Comparison of ENCODE assay signal across 8 cellular contexts in genomic region chr19:14496029-14496848, GRCh38. TPM values are rescaled to one million over a fixed set of nuclear protein-coding genes. Genes with fewer than 3 reads are reported as not detected.
A peak's percentile ranks its signal among the peaks of the same experiment; 100 is the strongest.
DNase-seq lines count a peak whose midpoint lies in the region; ATAC-seq, FAIRE-seq and TF ChIP-seq lines count a peak whose summit lies in the region.

Gene GIPC1 (minus strand): TSS chr19:14496127. CDS start chr19:14482976, 13,151 bp downstream.

- in situ Hi-C loops in HepG2 (cut with HindIII; ENCODE audit: extremely low pct_ligation_motif_present, low pct_unique_long_range_greater_than_20kb), result no loop called here

- H3K27ac Mint-ChIP-seq in activated CD8-positive, alpha-beta T cell treated with anti-CD3 and anti-CD28 coated beads for 36 hours, result peak within 1 kb of the TSS; percentile 49

- no TSS peak for BruUV-seq in HepG2 (replicated peaks; lab: Mats Ljungman, UMichigan)

- no peak for TF ChIP-seq CTCF in activated CD8-positive, alpha-beta T cell treated with anti-CD3 and anti-CD28 coated beads for 36 hours (IDR thresholded peaks at IDR 0.05)
- TF ChIP-seq CTCF in HepG2 (CRISPR knock-in tag; IDR thresholded peaks at IDR 0.05), result no peak

- peak within 1 kb of the TSS; percentile 97 for H3K4me2 ChIP-seq in HepG2 (ENCODE audit: low read depth, low read length)

- 0 out of 2 replicates have a peak, but pooled peaks have one; percentile 44 for TF ChIP-seq RAD21 in HepG2 (CRISPR knock-in tag; IDR thresholded peaks at IDR 0.05)

- POLR2A ChIA-PET in activated CD8-positive, alpha-beta T cell treated with anti-CD3 and anti-CD28 coated beads for 36 hours (lab: Charles Lee), result interaction anchor here (1.5 to 2.6 kb wide), 3 partner anchors 17 to 76 kb away, joined by 5 to 7 read pairs (median 5); partner anchors contain the start of gene DDX39A
- POLR2A ChIA-PET in HepG2 (lab: Yijun Ruan, JAX), result interaction anchor here (0.9 to 8.5 kb wide), 5 partner anchors 16 to 76 kb away, joined by 3 to 123 read pairs (median 6); partner anchors contain the start of gene DNAJB1

- intact Hi-C loops in activated CD8-positive, alpha-beta T cell treated with anti-CD3 and anti-CD28 coated beads for 36 hours (cut with micrococcal nuclease), result no loop called here
- intact Hi-C loops in HepG2 (cut with micrococcal nuclease; ENCODE audit: unreplicated experiment), result no loop called here

- peaks cover 13% of the 10 kb centered on the region for H3K79me2 ChIP-seq in HepG2 (ENCODE audit: insufficient read depth, low read length)

- TF ChIP-seq POLR2A in HepG2 (IDR thresholded peaks at IDR 0.05; ENCODE audit: insufficient read depth in 1 of 2, low read depth in 2 of 2, low read length in 2 of 2), result peak in 1 of 2 experiments; percentile 34; a peak in 1 of 4 replicates

- ATAC-seq in GM18511 (IDR thresholded peaks at IDR 0.05; ENCODE audit: unreplicated experiment), result peak; percentile 76
- peak; percentile 90 for ATAC-seq in activated CD8-positive, alpha-beta T cell treated with anti-CD3 and anti-CD28 coated beads for 36 hours
- ATAC-seq in HepG2, result peak; percentile 85
- ATAC-seq in HG02970 (IDR thresholded peaks at IDR 0.05; ENCODE audit: low FRiP score, unreplicated experiment), result no peak

- H3K9me3 ChIP-seq in duodenal mucosa (ENCODE audit: control insufficient read depth in 1 of 2, low read length in 2 of 2) (no peaks in the 10 kb centered on the region), HepG2 (ENCODE audit: low read length) (no peaks in the 10 kb centered on the region)

- H3K27ac ChIP-seq in duodenal mucosa (ENCODE audit: low read depth, low read length) (peak within 1 kb of the TSS; percentile 67), HepG2 (ENCODE audit: extremely low read length, insufficient read depth, low read length) (peak within 1 kb of the TSS; percentile 45)

- CTCF ChIA-PET in activated CD8-positive, alpha-beta T cell treated with anti-CD3 and anti-CD28 coated beads for 36 hours (lab: Charles Lee), result interaction anchor here (0.7 to 5.6 kb wide), 11 partner anchors 8 to 360 kb away, joined by 3 to 37 read pairs (median 6); partner anchors contain the start of gene ASF1B
- CTCF ChIA-PET in HepG2 (lab: Yijun Ruan, JAX; ENCODE audit: low intra/inter-chr PET ratio, low total read pairs), result no interaction called here

- H3K27me3 ChIP-seq in duodenal mucosa (ENCODE audit: control insufficient read depth in 1 of 2, insufficient read depth in 2 of 2, low read length in 2 of 2) (no peaks in the 10 kb centered on the region), HepG2 (ENCODE audit: control insufficient read depth in 1 of 2, insufficient read depth in 2 of 2, low read length in 2 of 2) (no peaks in the 10 kb centered on the region)

- peaks cover 26 to 28% of the 10 kb centered on the region in 2 donors for H3K4me1 ChIP-seq in duodenal mucosa (ENCODE audit: control insufficient read depth in 1 of 2, insufficient read depth in 2 of 2, low read length in 2 of 2)
- H3K4me1 ChIP-seq in HepG2 (ENCODE audit: insufficient read depth, low read length), result peaks cover 37% of the 10 kb centered on the region

- H3K4me3 ChIP-seq in duodenal mucosa (ENCODE audit: low read depth in 1 of 2, low read length in 2 of 2), result peak within 1 kb of the TSS; percentile 67 to 83
- H3K4me3 ChIP-seq in HepG2 (replicated peaks in 1 of 3; ENCODE audit: insufficient read depth in 1 of 3, low read depth in 2 of 3, low read length in 3 of 3), result peak within 1 kb of the TSS; percentile 84 to 88 (median 87)

- peak within 1 kb of the TSS; percentile 57 to 83 for H3K9ac ChIP-seq in duodenal mucosa (ENCODE audit: low read depth in 1 of 2, low read length in 2 of 2)
- H3K9ac ChIP-seq in HepG2 (ENCODE audit: insufficient read depth, low read depth, low read length), result peak within 1 kb of the TSS; percentile 70

- peak within 1 kb of the TSS; percentile 38 for H2AFZ ChIP-seq in HepG2 (ENCODE audit: low read length)

- DNase-seq in HK-2 (ENCODE audit: unreplicated experiment), result peak; percentile 99
- DNase-seq in NCI-H82 (lab: John Stamatoyannopoulos, UW), result peak; percentile 100
- peak; percentile 80 for DNase-seq in activated CD8-positive, alpha-beta T cell treated with anti-CD3 and anti-CD28 coated beads for 36 hours
- DNase-seq in HepG2 (ENCODE audit: low spot score), result peak; percentile 96
- DNase-seq in stimulated activated CD4-positive, alpha-beta T cell treated with anti-CD3 and anti-CD28 coated beads, Interleukin-2, amount 100 ng/mL, for 4 hours (ENCODE audit: low read depth), result peak; percentile 71

- no peaks in the 10 kb centered on the region for H3K27me3 Mint-ChIP-seq in activated CD8-positive, alpha-beta T cell treated with anti-CD3 and anti-CD28 coated beads for 36 hours

- TF ChIP-seq EP300 in HepG2 (IDR thresholded peaks at IDR 0.05; ENCODE audit: low read depth in 2 of 2, low read length in 2 of 2), result peak; percentile 17 to 59; a peak in 3 of 4 replicates
- TF ChIP-seq EP300 in HepG2 (CRISPR knock-in tag; IDR thresholded peaks at IDR 0.05; ENCODE audit: borderline replicate concordance), result no peak

- no peaks in the 10 kb centered on the region for H3K9me3 Mint-ChIP-seq in activated CD8-positive, alpha-beta T cell treated with anti-CD3 and anti-CD28 coated beads for 36 hours

- H4K20me1 ChIP-seq in HepG2 (ENCODE audit: insufficient read depth, low read length), result no peaks in the 10 kb centered on the region

- 2% methylated on average over 19 of the region's 71 CpGs for WGBS in HepG2 (ENCODE audit: low lambda C conversion rate)

- H3K4me1 Mint-ChIP-seq in activated CD8-positive, alpha-beta T cell treated with anti-CD3 and anti-CD28 coated beads for 36 hours (ENCODE audit: low read depth), result peaks cover 18% of the 10 kb centered on the region

- peaks cover 3% of the 10 kb centered on the region for H3K36me3 Mint-ChIP-seq in activated CD8-positive, alpha-beta T cell treated with anti-CD3 and anti-CD28 coated beads for 36 hours (ENCODE audit: low read depth)

- peak; percentile 88 for FAIRE-seq in HepG2 (lab: Jason Lieb, UNC)

- H3K36me3 ChIP-seq in duodenal mucosa (ENCODE audit: control insufficient read depth in 1 of 2, insufficient read depth in 2 of 2, low read length in 2 of 2) (peaks cover 0 to 4% of the 10 kb centered on the region in 2 donors), HepG2 (replicated peaks in 1 of 2; ENCODE audit: control insufficient read depth in 1 of 2, insufficient read depth in 2 of 2, low read length in 2 of 2) (no peaks in the 10 kb centered on the region)

- H3K4me3 Mint-ChIP-seq in activated CD8-positive, alpha-beta T cell treated with anti-CD3 and anti-CD28 coated beads for 36 hours, result peak within 1 kb of the TSS; percentile 79

TF ChIP-seq in HepG2, 621 proteins besides CTCF, POLR2A, EP300 and RAD21 (continues in another document):
- no peak for TF ChIP-seq ZBTB37 (CRISPR knock-in tag; IDR thresholded peaks at IDR 0.05)
- TF ChIP-seq GATAD2A (CRISPR knock-in tag; IDR thresholded peaks at IDR 0.05), result peak; percentile 39; the same call in 1 of the 2 replicates
- peak; percentile 85; the same call in 1 of the 2 replicates for TF ChIP-seq GATA4 (IDR thresholded peaks at IDR 0.05; ENCODE audit: borderline replicate concordance, low read depth)
- TF ChIP-seq ZNF484 (CRISPR knock-in tag; IDR thresholded peaks at IDR 0.05; ENCODE audit: borderline replicate concordance, low read depth), result no peak

RNA-seq across cellular contexts. Expression of gene GIPC1, which starts in this region (rescaled TPM):
- total RNA-seq in activated CD8-positive, alpha-beta T cell treated with anti-CD3 and anti-CD28 coated beads for 36 hours, result 10 to 100 TPM; 17.3 to 19.6 TPM
- 44.3 and 48.1 TPM in 2 replicates for total RNA-seq in HepG2 (2016; rRNA removed; fragmentation: Illumina TruSeq; extraction: Trizol)
- 24.7 and 30.5 TPM in 2 replicates for total RNA-seq in HepG2 (2016; cell fraction: cytosol; rRNA removed; fragmentation: Illumina TruSeq; extraction: Trizol; ENCODE audit: low read depth)
- 46.7 and 53.0 TPM in 2 replicates for total RNA-seq in HepG2 (2016; cell fraction: insoluble cytoplasmic fraction; rRNA removed; fragmentation: Illumina TruSeq; extraction: Trizol)
- 34.5 and 47.8 TPM in 2 replicates for total RNA-seq in HepG2 (2016; cell fraction: membrane; rRNA removed; fragmentation: Illumina TruSeq; extraction: Trizol)
- 19.0 and 25.5 TPM in 2 replicates for total RNA-seq in HepG2 (2016; cell fraction: nucleus; rRNA removed; fragmentation: Illumina TruSeq; extraction: Trizol)
- polyA plus RNA-seq in HepG2 (2011; rRNA removed), result 27.1 and 32.8 TPM in 2 replicates
- 26.8 and 37.9 TPM in 2 replicates for polyA plus RNA-seq in HepG2 (2011; cell fraction: cytosol; rRNA removed)
- polyA plus RNA-seq in HepG2 (2011; cell fraction: nucleus; rRNA removed), result 27.4 and 33.0 TPM in 2 replicates
- polyA plus RNA-seq in HepG2 (2012), result 13.4 and 20.7 TPM in 2 replicates
- polyA plus RNA-seq in HepG2 (2016; cell fraction: cytosol; fragmentation: Illumina TruSeq; extraction: Trizol; ENCODE audit: low read depth), result 24.6 and 33.2 TPM in 2 replicates
- polyA plus RNA-seq in HepG2 (2016; cell fraction: insoluble cytoplasmic fraction; fragmentation: Illumina TruSeq; extraction: Trizol; ENCODE audit: low read depth), result 49.5 and 56.2 TPM in 2 replicates
- polyA plus RNA-seq in HepG2 (2016; cell fraction: membrane; fragmentation: Illumina TruSeq; extraction: Trizol; ENCODE audit: low read depth), result 38.6 and 41.5 TPM in 2 replicates
- polyA plus RNA-seq in HepG2 (2016; cell fraction: nucleus; fragmentation: Illumina TruSeq; extraction: Trizol; ENCODE audit: insufficient read depth, low read depth), result 48.3 and 51.4 TPM in 2 replicates
- 30.0 and 63.8 TPM in 2 replicates for polyA minus RNA-seq in HepG2 (2011; rRNA and poly(A)+ RNA removed; ENCODE audit: low replicate concordance)
- 17.9 and 20.6 TPM in 2 replicates for polyA minus RNA-seq in HepG2 (2011; cell fraction: cytosol; rRNA and poly(A)+ RNA removed)
- polyA minus RNA-seq in HepG2 (2011; cell fraction: nucleus; rRNA and poly(A)+ RNA removed), result 9.7 and 11.3 TPM in 2 replicates
